ENCODE assay signal across 8 cellular contexts in the genomic region with DNA sequence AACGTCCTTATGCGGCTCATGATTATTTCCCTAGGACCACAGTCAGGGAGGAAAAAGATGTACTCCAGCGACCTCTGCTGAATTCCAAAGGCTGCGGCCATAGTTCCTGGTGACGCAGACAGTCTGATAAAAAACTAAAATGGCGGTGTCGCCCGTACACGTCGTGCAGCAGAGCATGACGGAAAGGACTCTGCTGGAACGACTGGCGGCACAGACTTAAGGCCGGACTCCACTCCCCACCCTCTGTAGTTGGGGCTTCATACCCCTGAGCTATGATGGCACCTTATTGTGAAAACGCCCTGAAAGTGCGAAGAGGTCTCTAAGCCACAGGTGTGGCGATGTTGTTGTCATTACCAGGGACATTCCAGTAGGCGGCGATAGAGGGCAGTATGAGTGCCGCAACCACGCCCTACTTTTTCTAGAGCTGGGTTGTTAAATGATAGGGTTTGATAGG.
DNase-seq lines count a peak whose midpoint lies in the region; ATAC-seq lines count a peak whose summit lies in the region.

No MANE protein-coding gene starts in this region.

- DNase-seq in GF-D8 (lab: John Stamatoyannopoulos, UW) (peak; percentile 7), H7 (peak; percentile 22), NCI-H146 (lab: John Stamatoyannopoulos, UW) (peak; percentile 73), ecto neural progenitor cell (ENCODE audit: low spot score) (peak; percentile 74), memory B cell (ENCODE audit: low spot score in 2 of 2) (peak; percentile 0 to 15), cerebellar nuclear complex (lab: John Stamatoyannopoulos, UW) (no peak)
- peak; percentile 2 to 32 for DNase-seq in activated CD4-positive, alpha-beta T cell treated with anti-CD3 and anti-CD28 coated beads, Interleukin-2, amount 50 U/mL, for 24 hours (ENCODE audit: low read depth in 1 of 2, low spot score in 1 of 2)
- DNase-seq in stimulated activated CD8-positive, alpha-beta memory T cell treated with anti-CD3 and anti-CD28 coated beads, Interleukin-12 subunit alpha, Interleukin-12 subunit beta, amount 100 ng/mL, for 1 hour (ENCODE audit: low read depth), result peak; percentile 2

- H3K4me3 Mint-ChIP-seq in memory B cell, result peak overlapping the region; percentile 75

- no peaks in the 10 kb centered on the region for H3K9me3 Mint-ChIP-seq in memory B cell

- no peaks in the 10 kb centered on the region for H3K36me3 Mint-ChIP-seq in memory B cell

- peak; percentile 38 for ATAC-seq in memory B cell (ENCODE audit: low read depth)

- H3K27me3 ChIP-seq in H7 (ENCODE audit: control insufficient read depth, insufficient read depth, low read length), result no peaks in the 10 kb centered on the region

- no peaks in the 10 kb centered on the region for H3K36me3 ChIP-seq in H7 (replicated peaks; ENCODE audit: control insufficient read depth, insufficient read depth, low read length)

- no peak overlapping the region for H3K27ac Mint-ChIP-seq in memory B cell

- H3K27me3 Mint-ChIP-seq in memory B cell, result no peaks in the 10 kb centered on the region

- H3K4me3 ChIP-seq in H7 (ENCODE audit: insufficient read depth, low read depth, low read length), result peak overlapping the region; percentile 50

- peaks cover 2% of the 10 kb centered on the region for H3K4me1 Mint-ChIP-seq in memory B cell

Comparison
In these comparisons a context has a peak if more than half of its experiments do, and no peak if none do; other contexts are left out.
1. DNase-seq: peak in GF-D8 (single experiment), H7 (single experiment), NCI-H146 (single experiment), activated CD4-positive, alpha-beta T cell treated with anti-CD3 and anti-CD28 coated beads, Interleukin-2, amount 50 U/mL, for 24 hours (2 of 2), ecto neural progenitor cell (single experiment), memory B cell (2 of 2) and stimulated activated CD8-positive, alpha-beta memory T cell treated with anti-CD3 and anti-CD28 coated beads, Interleukin-12 subunit alpha, Interleukin-12 subunit beta, amount 100 ng/mL, for 1 hour (single experiment); none in cerebellar nuclear complex (0 of 2).